In the genomic region with DNA sequence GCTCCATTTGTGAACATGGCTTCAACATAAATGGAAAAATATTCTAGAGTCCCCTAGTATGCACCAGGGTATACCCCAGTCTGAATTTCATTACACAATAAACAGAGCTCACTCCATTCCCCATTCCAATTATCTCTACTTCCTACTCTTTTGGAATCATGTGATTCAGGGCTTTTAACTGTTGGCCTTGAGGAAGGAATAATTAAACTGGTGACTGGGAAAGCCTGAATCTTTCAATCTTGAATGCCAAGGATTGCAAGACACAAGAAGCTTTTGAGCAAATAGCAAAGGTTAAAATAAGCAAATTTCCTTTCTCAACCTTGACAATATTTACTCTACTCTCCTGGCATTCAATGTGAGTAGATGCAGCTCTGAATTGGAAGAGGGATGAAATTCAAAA, we compare ENCODE assay signal across 19 cellular contexts.
"Had no signal": no experiment of that assay in that cellular context is flagged by ENCODE, and none has a peak within 500 bp of the region (broad histone marks: within the 10 kb centered on the region; RNA-seq: fewer than 3 reads in every experiment).

No MANE protein-coding gene starts in this region.

- H3K36me3 ChIP-seq: left ventricle myocardium inferior, lower lobe of right lung, suprapubic skin, tibial artery, upper lobe of right lung, vagina had no signal

- H3K9me3 ChIP-seq: left ventricle myocardium inferior, lower lobe of right lung, suprapubic skin, tibial artery, upper lobe of right lung, vagina had no signal

- ATAC-seq: left cardiac atrium; lower lobe of right lung; naive thymus-derived CD8-positive, alpha-beta T cell; right cardiac atrium; upper lobe of right lung had no signal

- H3K4me1 ChIP-seq: left ventricle myocardium inferior, lower lobe of right lung, suprapubic skin, upper lobe of right lung had no signal

- H3K27me3 ChIP-seq: dorsolateral prefrontal cortex, suprapubic skin, tibial artery, upper lobe of right lung, vagina had no signal

- H3K27ac ChIP-seq: dorsolateral prefrontal cortex, left ventricle myocardium inferior, lower lobe of right lung, suprapubic skin, tibial artery, upper lobe of right lung, vagina had no signal

- H3K4me3 ChIP-seq: dorsolateral prefrontal cortex, left ventricle myocardium inferior, lower lobe of right lung, smooth muscle cell, suprapubic skin, tibial artery, upper lobe of right lung, vagina had no signal

- DNase-seq: cortex of kidney; dorsolateral prefrontal cortex; effector CD8-positive, alpha-beta T cell; foreskin fibroblast; kidney; left cardiac atrium; left ventricle myocardium inferior; lower lobe of right lung; mesenchymal stem cell; midbrain; naive thymus-derived CD8-positive, alpha-beta T cell; right cardiac atrium; stimulated activated CD4-positive, alpha-beta T cell treated with anti-CD3 and anti-CD28 coated beads, Interleukin-2, amount 100 ng/mL, for 48 hours; stimulated activated naive CD4-positive, alpha-beta T cell treated with Interleukin-2 at 50 U/mL for 16 hours; tibial artery; upper lobe of right lung had no signal

- H3K4me2 ChIP-seq: smooth muscle cell had no signal
